ENCODE assay signal across 8 cellular contexts in the genomic region with DNA sequence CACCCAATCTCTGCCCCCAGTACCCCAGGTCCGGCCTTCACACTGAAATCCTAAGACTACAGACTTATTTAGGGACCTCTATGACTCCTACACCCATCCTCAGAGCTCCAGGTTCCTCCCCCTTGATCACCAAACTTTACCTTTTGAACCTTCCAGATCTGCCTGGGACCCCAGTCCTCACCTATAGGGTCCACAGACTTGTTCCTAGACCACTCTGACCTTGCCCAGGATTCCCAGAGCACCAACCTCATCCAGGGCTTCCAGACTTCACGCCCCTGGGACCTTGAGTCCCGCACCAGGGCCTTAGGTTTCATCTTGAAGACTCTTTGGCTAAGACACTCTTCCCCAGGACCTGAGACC. TPM values are rescaled to one million over a fixed set of nuclear protein-coding genes. Genes with fewer than 3 reads are reported as not detected.
DNase-seq lines count a peak whose midpoint lies in the region; ATAC-seq, FAIRE-seq and TF ChIP-seq lines count a peak whose summit lies in the region.

No MANE protein-coding gene starts in this region.

- H3K36me3 Mint-ChIP-seq in mesothelial cell of epicardium = peaks cover 18% of the 10 kb centered on the region

- TF ChIP-seq CTCF in cardiac muscle cell (IDR thresholded peaks at IDR 0.05; ENCODE audit: low read depth, low read length) = no peak
- no peak for TF ChIP-seq CTCF in bronchial epithelial cell (IDR thresholded peaks at IDR 0.05; ENCODE audit: insufficient read depth, low read length, severe bottlenecking)
- no peak for TF ChIP-seq CTCF in mesothelial cell of epicardium (IDR thresholded peaks at IDR 0.05; ENCODE audit: unreplicated experiment)
- no peak for TF ChIP-seq CTCF in vagina (IDR thresholded peaks at IDR 0.05)

- H3K27me3 Mint-ChIP-seq in mesothelial cell of epicardium (ENCODE audit: low read depth) = no peaks in the 10 kb centered on the region

- peak overlapping the region; percentile 100 for H3K27ac Mint-ChIP-seq in mesothelial cell of epicardium

- no peaks in the 10 kb centered on the region for H3K9me3 Mint-ChIP-seq in mesothelial cell of epicardium

- no peak for ATAC-seq in Right ventricle myocardium superior (ENCODE audit: poor library complexity)

- H3K27ac ChIP-seq in cardiac muscle cell (peak overlapping the region; percentile 86), vagina (peak overlapping the region; percentile 83)

- peaks cover 10% of the 10 kb centered on the region for H3K4me1 ChIP-seq in cardiac muscle cell (ENCODE audit: low read depth)
- H3K4me1 ChIP-seq in vagina = peaks cover 29% of the 10 kb centered on the region

- H3K4me1 Mint-ChIP-seq in mesothelial cell of epicardium = peaks cover 21% of the 10 kb centered on the region

- DNase-seq in cardiac muscle cell (ENCODE audit: low read depth in 1 of 2, low spot score in 1 of 2) = no peak
- DNase-seq in Right ventricle myocardium superior = no peak
- DNase-seq in bronchial epithelial cell (ENCODE audit: low read depth) = no peak
- DNase-seq in mesothelial cell of epicardium (ENCODE audit: low spot score in 2 of 2, unreplicated experiment in 2 of 2) = no peak
- no peak for DNase-seq in vagina (ENCODE audit: extremely low spot score in 2 of 2)
- no peak for DNase-seq in NCI-H1436 (lab: John Stamatoyannopoulos, UW)
- no peak for DNase-seq in H54 (ENCODE audit: insufficient read length, low spot score)
- no peak for DNase-seq in NCI-H345 (lab: John Stamatoyannopoulos, UW)

- H3K4me3 ChIP-seq in cardiac muscle cell (peak overlapping the region; percentile 44), bronchial epithelial cell (ENCODE audit: low read depth, low read length) (peak overlapping the region; percentile 67), vagina (peak overlapping the region; percentile 60 to 64)

- H3K9me3 ChIP-seq in cardiac muscle cell (ENCODE audit: low read depth) (no peaks in the 10 kb centered on the region), vagina (no peaks in the 10 kb centered on the region)

- peak overlapping the region; percentile 97 for H3K4me3 Mint-ChIP-seq in mesothelial cell of epicardium

- intact Hi-C loops in Right ventricle myocardium superior (cut with DNase I) = loop anchor here (5.0 kb wide), 1 partner anchor 43 kb away; the partner anchor contains the start of gene POLR1B
- intact Hi-C loops in vagina (cut with DNase I) = loop anchor here (10.0 kb wide), 1 partner anchor 100 kb away; the partner anchor contains the start of gene TTL

- no peaks in the 10 kb centered on the region for H3K36me3 ChIP-seq in cardiac muscle cell
- peaks cover 3% of the 10 kb centered on the region for H3K36me3 ChIP-seq in bronchial epithelial cell (ENCODE audit: control insufficient read depth, insufficient read depth, low read length)
- no peaks in the 10 kb centered on the region for H3K36me3 ChIP-seq in vagina

- TF ChIP-seq POLR2A in vagina (IDR thresholded peaks at IDR 0.05) (no peak), H54 (IDR thresholded peaks at IDR 0.05; ENCODE audit: low read depth, low read length) (no peak)

- H3K27me3 ChIP-seq in cardiac muscle cell (no peaks in the 10 kb centered on the region), bronchial epithelial cell (ENCODE audit: control insufficient read depth, insufficient read depth, low read length) (no peaks in the 10 kb centered on the region), vagina (no peaks in the 10 kb centered on the region)

- FAIRE-seq in bronchial epithelial cell (lab: Jason Lieb, UNC) (no peak), H54 (lab: Jason Lieb, UNC) (no peak)

RNA-seq across cellular contexts. Expression of gene CHCHD5, which starts 0.5 kb away (rescaled TPM):
- 32.3 and 34.9 TPM in 2 replicates for total RNA-seq in cardiac muscle cell
- polyA plus RNA-seq in cardiac muscle cell = 74.4 and 84.5 TPM in 2 replicates
- total RNA-seq in Right ventricle myocardium superior = 18.7 TPM
- 10.3 and 20.2 TPM in 2 replicates for total RNA-seq in bronchial epithelial cell
- 32.3 to 33.2 TPM (median 32.4 TPM) in 3 replicates for total RNA-seq in mesothelial cell of epicardium
- total RNA-seq in vagina = 30.7 TPM

RNA-seq across cellular contexts. Expression of gene POLR1B, which starts 42.6 kb away (rescaled TPM):
- total RNA-seq in cardiac muscle cell (7.8 and 12.6 TPM in 2 replicates), Right ventricle myocardium superior (9.1 TPM), bronchial epithelial cell (25.7 and 40.8 TPM in 2 replicates), mesothelial cell of epicardium (28.0 to 36.5 TPM (median 28.3 TPM) in 3 replicates), vagina (13.3 TPM)
- polyA plus RNA-seq in cardiac muscle cell = 8.4 and 9.9 TPM in 2 replicates
